ENCODE assay signal across 17 cellular contexts in genomic region chr13:109722068-109722467, GRCh38.
DNase-seq lines count a peak whose midpoint lies in the region; ATAC-seq, FAIRE-seq and TF ChIP-seq lines count a peak whose summit lies in the region.
"Had no signal": no experiment of that assay in that cellular context is flagged by ENCODE, and none has a peak within 500 bp of the region (broad histone marks: within the 10 kb centered on the region; RNA-seq: fewer than 3 reads in every experiment).

No MANE protein-coding gene starts in this region.

- H3K27me3 Mint-ChIP-seq in endodermal cell (ENCODE audit: insufficient read depth), result no peaks in the 10 kb centered on the region

- 76% methylated on average over 6 of the region's 6 CpGs for WGBS in liver
- WGBS in HepG2 (ENCODE audit: low lambda C conversion rate), result 40% methylated on average over 1 of the region's 6 CpGs
- 83 to 100% methylated on average over 2 to 6 of the region's 6 CpGs for WGBS in endodermal cell (ENCODE audit: insufficient coverage in 1 of 2, insufficient read length in 1 of 2), 2 experiments
- WGBS in mesendoderm (ENCODE audit: extremely low coverage, insufficient coverage, low lambda C conversion rate), result no CpG with 5 or more reads among the region's 6 CpGs

- H3K79me2 ChIP-seq in HepG2 (ENCODE audit: insufficient read depth, low read length) (no peaks in the 10 kb centered on the region), mesendoderm (ENCODE audit: control insufficient read depth, insufficient read depth, low read length) (no peaks in the 10 kb centered on the region)

- FAIRE-seq in HepG2 (lab: Jason Lieb, UNC), result no peak

- H4K20me1 ChIP-seq in HepG2 (ENCODE audit: insufficient read depth, low read length), result no peaks in the 10 kb centered on the region
- H4K20me1 ChIP-seq: BLaER1 had no signal

- CTCF ChIA-PET in HepG2 (lab: Yijun Ruan, JAX; ENCODE audit: low intra/inter-chr PET ratio, low total read pairs), result no interaction called here

- no peak overlapping the region for H3K4ac ChIP-seq in mesendoderm (ENCODE audit: low read depth, low read length)

- POLR2A ChIA-PET in HepG2 (lab: Yijun Ruan, JAX), result no interaction called here

- in situ Hi-C loops in HepG2 (cut with HindIII; ENCODE audit: extremely low pct_ligation_motif_present, low pct_unique_long_range_greater_than_20kb), result no loop called here

- no peak overlapping the region for H4K8ac ChIP-seq in mesendoderm (ENCODE audit: low read depth, low read length)

- no peak overlapping the region for H3K4me3 ChIP-seq in liver (ENCODE audit: low read depth in 1 of 3, low read length in 3 of 3)
- no peak overlapping the region for H3K4me3 ChIP-seq in HepG2 (replicated peaks in 1 of 3; ENCODE audit: insufficient read depth in 1 of 3, low read depth in 2 of 3, low read length in 3 of 3)
- no peak overlapping the region for H3K4me3 ChIP-seq in endodermal cell (ENCODE audit: low read length)
- H3K4me3 ChIP-seq in mesendoderm (ENCODE audit: low read length), result no peak overlapping the region
- H3K4me3 ChIP-seq: BLaER1, GM23248 had no signal

- H3K4me2 ChIP-seq in HepG2 (ENCODE audit: low read depth, low read length) (no peak overlapping the region), mesendoderm (ENCODE audit: low read length) (no peak overlapping the region)
- H3K4me2 ChIP-seq: BLaER1 had no signal

- H3K4me1 ChIP-seq in liver (ENCODE audit: control insufficient read depth in 4 of 4, insufficient read depth in 4 of 4, low read length in 3 of 4) (peaks cover 15 to 77% (median 61%) of the 10 kb centered on the region in 4 donors), HepG2 (ENCODE audit: insufficient read depth, low read length) (peaks cover 21% of the 10 kb centered on the region), endodermal cell (ENCODE audit: control insufficient read depth, insufficient read depth, low read length) (peaks cover 7% of the 10 kb centered on the region), mesendoderm (ENCODE audit: control insufficient read depth, low read depth, low read length) (no peaks in the 10 kb centered on the region)
- H3K4me1 ChIP-seq: Caco-2 had no signal

- H3K9me3 Mint-ChIP-seq in endodermal cell, result no peaks in the 10 kb centered on the region
- H3K9me3 Mint-ChIP-seq: CD8-positive, alpha-beta memory T cell had no signal

- H3K4me3 Mint-ChIP-seq in endodermal cell, result no peak overlapping the region
- H3K4me3 Mint-ChIP-seq: CD8-positive, alpha-beta memory T cell; H9 had no signal

- H3K18ac ChIP-seq in mesendoderm (ENCODE audit: low read length), result no peak overlapping the region

- no peak overlapping the region for H3K56ac ChIP-seq in mesendoderm (ENCODE audit: low read length)

- no peaks in the 10 kb centered on the region for H3K9me3 ChIP-seq in liver (ENCODE audit: control insufficient read depth in 4 of 4, low read length in 3 of 4)
- H3K9me3 ChIP-seq in HepG2 (ENCODE audit: low read length), result no peaks in the 10 kb centered on the region
- H3K9me3 ChIP-seq in endodermal cell (ENCODE audit: control insufficient read depth, low read length), result no peaks in the 10 kb centered on the region
- H3K9me3 ChIP-seq: Caco-2 had no signal

- H2AFZ ChIP-seq in HepG2 (ENCODE audit: low read length), result no peak overlapping the region
- H2AFZ ChIP-seq: GM23248 had no signal

- H2BK15ac ChIP-seq in mesendoderm (replicated peaks; ENCODE audit: low read depth), result no peak overlapping the region

- no peak for TF ChIP-seq POLR2A in HepG2 (IDR thresholded peaks at IDR 0.05; ENCODE audit: insufficient read depth in 1 of 2, low read depth in 2 of 2, low read length in 2 of 2)

- TF ChIP-seq EP300 in HepG2 (IDR thresholded peaks at IDR 0.05; ENCODE audit: low read depth in 2 of 2, low read length in 2 of 2) (no peak), HepG2 (CRISPR knock-in tag; IDR thresholded peaks at IDR 0.05; ENCODE audit: borderline replicate concordance) (no peak)

- TF ChIP-seq CTCF in liver (IDR thresholded peaks at IDR 0.05; ENCODE audit: low read depth, low read length, missing input control), result no peak
- TF ChIP-seq CTCF in HepG2 (CRISPR knock-in tag; IDR thresholded peaks at IDR 0.05), result no peak
- TF ChIP-seq CTCF in endodermal cell (conservative IDR thresholded peaks at IDR 0.05), result peak; percentile 24

- no peaks in the 10 kb centered on the region for H3K36me3 Mint-ChIP-seq in endodermal cell (ENCODE audit: low read depth)
- H3K36me3 Mint-ChIP-seq: CD8-positive, alpha-beta memory T cell had no signal

- no peak overlapping the region for H3K23ac ChIP-seq in mesendoderm (ENCODE audit: low read length)

- no peak for TF ChIP-seq RAD21 in liver (IDR thresholded peaks at IDR 0.05)
- TF ChIP-seq RAD21 in HepG2 (CRISPR knock-in tag; IDR thresholded peaks at IDR 0.05), result no peak

- no TSS peak for BruUV-seq in HepG2 (replicated peaks; lab: Mats Ljungman, UMichigan)

- ATAC-seq in HepG2 (no peak), GM19351 (IDR thresholded peaks at IDR 0.05; ENCODE audit: unreplicated experiment) (no peak), HG03139 (IDR thresholded peaks at IDR 0.05; ENCODE audit: unreplicated experiment) (no peak)

- no peaks in the 10 kb centered on the region for H3K79me1 ChIP-seq in mesendoderm (ENCODE audit: low read length)

- H3K9ac ChIP-seq in liver (ENCODE audit: low read depth in 1 of 2, low read length in 2 of 2), result no peak overlapping the region
- no peak overlapping the region for H3K9ac ChIP-seq in HepG2 (ENCODE audit: insufficient read depth, low read depth, low read length)
- H3K9ac ChIP-seq in endodermal cell (ENCODE audit: extremely low read depth, low read length, poor library complexity, severe bottlenecking), result no peak overlapping the region
- H3K9ac ChIP-seq in mesendoderm (ENCODE audit: low read length), result no peak overlapping the region
- H3K9ac ChIP-seq: BLaER1, GM23248 had no signal

- H3K36me3 ChIP-seq in liver (ENCODE audit: control insufficient read depth in 4 of 4, insufficient read depth in 3 of 4, low read depth in 1 of 4, low read length in 3 of 4), result no peaks in the 10 kb centered on the region
- no peaks in the 10 kb centered on the region for H3K36me3 ChIP-seq in HepG2 (replicated peaks in 1 of 2; ENCODE audit: control insufficient read depth in 1 of 2, insufficient read depth in 2 of 2, low read length in 2 of 2)
- H3K36me3 ChIP-seq in endodermal cell (ENCODE audit: control insufficient read depth, insufficient read depth, low read length), result no peaks in the 10 kb centered on the region
- H3K36me3 ChIP-seq in mesendoderm (ENCODE audit: control insufficient read depth, insufficient read depth, low read length), result no peaks in the 10 kb centered on the region

- no peak overlapping the region for H2BK5ac ChIP-seq in mesendoderm (ENCODE audit: low read length)

- H3K4me1 Mint-ChIP-seq in endodermal cell, result peaks cover 16% of the 10 kb centered on the region

- H3K27me3 ChIP-seq in liver (ENCODE audit: control insufficient read depth in 4 of 4, insufficient read depth in 4 of 4, low read length in 3 of 4), result no peaks in the 10 kb centered on the region
- no peaks in the 10 kb centered on the region for H3K27me3 ChIP-seq in HepG2 (ENCODE audit: control insufficient read depth in 1 of 2, insufficient read depth in 2 of 2, low read length in 2 of 2)
- no peaks in the 10 kb centered on the region for H3K27me3 ChIP-seq in endodermal cell (ENCODE audit: control insufficient read depth, insufficient read depth, low read length, poor library complexity, severe bottlenecking)
- H3K27me3 ChIP-seq in mesendoderm (ENCODE audit: insufficient read depth, low read length, poor library complexity), result no peaks in the 10 kb centered on the region
- H3K27me3 ChIP-seq: BLaER1 had no signal

- no peak overlapping the region for H4K5ac ChIP-seq in mesendoderm (ENCODE audit: low read length)

- H2AK5ac ChIP-seq in mesendoderm (ENCODE audit: low read length), result no peak overlapping the region

- DNase-seq in HepG2 (ENCODE audit: low spot score) (no peak), endodermal cell (peak; percentile 66), mesendoderm (no peak), AG20443 (ENCODE audit: low spot score) (no peak)
- DNase-seq: AML-193; Caco-2; CD8-positive, alpha-beta memory T cell; GF-D8; GM23248; H9; IMR-90; KBM-7 had no signal

- peak overlapping the region; percentile 76 for H2BK120ac ChIP-seq in mesendoderm (ENCODE audit: low read depth, low read length)

- H3K27ac ChIP-seq in liver (ENCODE audit: low read depth in 1 of 2, low read length in 2 of 2) (peak overlapping the region; percentile 63 to 86), HepG2 (ENCODE audit: extremely low read length, insufficient read depth, low read length) (no peak overlapping the region), endodermal cell (ENCODE audit: low read depth, low read length) (no peak overlapping the region), mesendoderm (ENCODE audit: low read depth, low read length) (no peak overlapping the region)
- H3K27ac ChIP-seq: 22Rv1, BLaER1, GM23248 had no signal

- intact Hi-C loops in HepG2 (cut with micrococcal nuclease; ENCODE audit: unreplicated experiment), result no loop called here

- H3K27ac Mint-ChIP-seq in endodermal cell, result no peak overlapping the region
- H3K27ac Mint-ChIP-seq: CD8-positive, alpha-beta memory T cell; H9 had no signal

TF ChIP-seq in liver, 16 proteins besides CTCF, POLR2A, EP300 and RAD21 (continues in another document):
- TF ChIP-seq TAF1 (conservative IDR thresholded peaks at IDR 0.05), result no peak

TF ChIP-seq in HepG2, 621 proteins besides CTCF, POLR2A, EP300 and RAD21 (continues in another document):
- TF ChIP-seq SP5 (CRISPR knock-in tag; IDR thresholded peaks at IDR 0.05; ENCODE audit: borderline replicate concordance, low read depth) (no peak), GZF1 (CRISPR knock-in tag; IDR thresholded peaks at IDR 0.05) (no peak), TFDP1 (CRISPR knock-in tag; IDR thresholded peaks at IDR 0.05; ENCODE audit: borderline replicate concordance) (no peak), ZNF704 (CRISPR knock-in tag; IDR thresholded peaks at IDR 0.05; ENCODE audit: borderline replicate concordance) (no peak), KDM3A (CRISPR knock-in tag; IDR thresholded peaks at IDR 0.05; ENCODE audit: low read depth) (no peak)

Comparison
In these comparisons a context has a peak if more than half of its experiments do, and no peak if none do; other contexts are left out.
1. H3K27ac ChIP-seq: peak in liver (2 of 2); none in HepG2 (single experiment), endodermal cell (single experiment) and mesendoderm (single experiment).